8 cellular contexts compared by ENCODE assay signal in the genomic region with DNA sequence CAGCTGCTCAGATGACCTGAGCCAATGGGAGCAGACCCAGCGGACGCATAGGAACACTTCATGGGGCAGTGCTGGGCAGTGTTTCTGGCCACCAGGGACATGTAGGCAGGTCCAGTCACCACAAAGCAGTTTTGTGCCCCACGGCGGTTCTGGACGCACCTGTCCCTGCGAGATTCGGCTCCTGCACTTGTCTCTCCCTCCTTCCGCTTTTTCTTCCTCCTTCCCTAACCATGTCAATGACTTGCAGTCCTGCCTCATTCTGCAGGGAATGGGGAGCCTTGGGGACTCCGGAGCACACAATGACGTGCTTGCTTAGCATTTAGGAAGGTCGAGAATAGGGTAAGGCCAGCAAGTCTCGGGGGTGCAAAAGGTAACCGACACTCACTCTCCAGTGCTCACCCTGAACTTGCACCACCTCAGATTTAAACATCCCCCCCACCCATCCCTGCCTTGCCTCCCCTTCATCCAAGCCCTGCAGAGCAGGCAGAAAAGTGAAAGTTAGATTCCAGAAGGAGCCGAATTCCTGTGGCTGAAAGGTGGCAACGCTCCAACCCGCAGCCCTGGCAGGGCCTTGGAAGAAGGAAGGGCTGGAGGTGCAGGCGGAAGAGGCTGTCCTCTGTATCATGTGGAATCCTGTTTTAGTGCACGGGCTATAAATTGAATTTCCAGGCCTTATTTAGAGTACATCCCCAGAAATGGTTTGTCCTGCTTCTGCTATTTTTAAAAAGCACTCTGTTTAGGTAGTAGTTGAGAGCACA. TPM values are rescaled to one million over a fixed set of nuclear protein-coding genes. Genes with fewer than 3 reads are reported as not detected.
DNase-seq lines count a peak whose midpoint lies in the region; ATAC-seq and TF ChIP-seq lines count a peak whose summit lies in the region.

No MANE protein-coding gene starts in this region.

- H3K27ac ChIP-seq in colonic mucosa (no peak overlapping the region), aorta (ENCODE audit: low read depth in 1 of 2, low read length in 2 of 2) (peak overlapping the region in 1 of 2 donors; percentile 59)
- H3K27ac ChIP-seq in CD8-positive, alpha-beta T cell (ENCODE audit: low read depth, low read length) = no peak overlapping the region

- no peak for TF ChIP-seq CTCF in colonic mucosa (IDR thresholded peaks at IDR 0.05)
- no peak for TF ChIP-seq CTCF in CD8-positive, alpha-beta T cell (IDR thresholded peaks at IDR 0.05)

- H3K36me3 ChIP-seq in colonic mucosa = no peaks in the 10 kb centered on the region
- H3K36me3 ChIP-seq in aorta (ENCODE audit: control insufficient read depth in 1 of 2, insufficient read depth in 2 of 2, low read length in 1 of 2) = no peaks in the 10 kb centered on the region
- no peaks in the 10 kb centered on the region for H3K36me3 ChIP-seq in CD8-positive, alpha-beta T cell (ENCODE audit: insufficient read depth, low read length)

- WGBS in aorta, 2 donors = 44 to 48% methylated on average over 18 of the region's 18 CpGs

- H3K4me1 ChIP-seq in colonic mucosa (peaks cover 4% of the 10 kb centered on the region), aorta (ENCODE audit: control insufficient read depth in 1 of 2, insufficient read depth in 2 of 2, low read length in 2 of 2) (no peaks in the 10 kb centered on the region)
- peaks cover 4% of the 10 kb centered on the region for H3K4me1 ChIP-seq in CD8-positive, alpha-beta T cell (ENCODE audit: insufficient read depth, low read length)

- H3K4me3 Mint-ChIP-seq in activated CD4-positive, alpha-beta T cell treated with anti-CD3 and anti-CD28 coated beads, Interleukin-2, amount 10 ng/mL, durations not matched to agents 7 days and 5 days = no peak overlapping the region
- no peak overlapping the region for H3K4me3 Mint-ChIP-seq in CD8-positive, alpha-beta T cell

- no peaks in the 10 kb centered on the region for H3K27me3 Mint-ChIP-seq in activated CD4-positive, alpha-beta T cell treated with anti-CD3 and anti-CD28 coated beads, Interleukin-2, amount 10 ng/mL, durations not matched to agents 7 days and 5 days
- H3K27me3 Mint-ChIP-seq in CD8-positive, alpha-beta T cell (ENCODE audit: low read depth) = no peaks in the 10 kb centered on the region

- ATAC-seq in aorta (ENCODE audit: low FRiP score) (peak; percentile 73), GM21619 (IDR thresholded peaks at IDR 0.05; ENCODE audit: unreplicated experiment) (no peak)
- no peak for ATAC-seq in CD8-positive, alpha-beta T cell

- CTCF ChIA-PET in activated CD4-positive, alpha-beta T cell treated with anti-CD3 and anti-CD28 coated beads, Interleukin-2, amount 10 ng/mL, durations not matched to agents 7 days and 5 days (lab: Charles Lee) = interaction anchor here (1.3 to 2.0 kb wide), 2 partner anchors 20 to 40 kb away, joined by 3 to 5 read pairs; a partner anchor contains a TSS
- CTCF ChIA-PET in CD8-positive, alpha-beta T cell (lab: Charles Lee) = no interaction called here

- H3K27me3 ChIP-seq in colonic mucosa (no peaks in the 10 kb centered on the region), aorta (ENCODE audit: control insufficient read depth in 1 of 2, insufficient read depth in 2 of 2, low read length in 1 of 2) (no peaks in the 10 kb centered on the region)
- no peaks in the 10 kb centered on the region for H3K27me3 ChIP-seq in CD8-positive, alpha-beta T cell (ENCODE audit: insufficient read depth, low read length)

- H3K4me1 Mint-ChIP-seq in activated CD4-positive, alpha-beta T cell treated with anti-CD3 and anti-CD28 coated beads, Interleukin-2, amount 10 ng/mL, durations not matched to agents 7 days and 5 days = peaks cover 10% of the 10 kb centered on the region
- peaks cover 13% of the 10 kb centered on the region for H3K4me1 Mint-ChIP-seq in CD8-positive, alpha-beta T cell (ENCODE audit: low read depth)

- no peak for DNase-seq in activated CD4-positive, alpha-beta T cell treated with anti-CD3 and anti-CD28 coated beads, Interleukin-2, amount 10 ng/mL, durations not matched to agents 7 days and 5 days
- no peak for DNase-seq in activated CD4-positive, alpha-beta T cell treated with anti-CD3 and anti-CD28 coated beads for 4 hours
- DNase-seq in colonic mucosa = peak; percentile 52
- peak; percentile 4 for DNase-seq in midbrain (lab: John Stamatoyannopoulos, UW)
- peak; percentile 90 to 93 for DNase-seq in aorta
- no peak for DNase-seq in effector CD4-positive, alpha-beta T cell
- no peak for DNase-seq in CD8-positive, alpha-beta T cell

- H3K9ac ChIP-seq in colonic mucosa (ENCODE audit: low read depth in 2 of 2, low read length in 2 of 2) = no peak overlapping the region

- intact Hi-C loops in colonic mucosa (cut with DNase I) (no loop called here), aorta (cut with DNase I) (no loop called here)
- intact Hi-C loops in CD8-positive, alpha-beta T cell (cut with DNase I, micrococcal nuclease) = loop anchor here in 1 of 2 experiments (5.0 kb wide), 1 partner anchor 36 kb away; no protein-coding TSS in a partner anchor

- H3K27ac Mint-ChIP-seq in activated CD4-positive, alpha-beta T cell treated with anti-CD3 and anti-CD28 coated beads, Interleukin-2, amount 10 ng/mL, durations not matched to agents 7 days and 5 days = peak overlapping the region; percentile 27
- no peak overlapping the region for H3K27ac Mint-ChIP-seq in CD8-positive, alpha-beta T cell

- H3K4me3 ChIP-seq in colonic mucosa (no peak overlapping the region), aorta (ENCODE audit: low read length in 2 of 2) (no peak overlapping the region)
- H3K4me3 ChIP-seq in CD8-positive, alpha-beta T cell (ENCODE audit: low read depth, low read length) = no peak overlapping the region

- no peaks in the 10 kb centered on the region for H3K9me3 Mint-ChIP-seq in activated CD4-positive, alpha-beta T cell treated with anti-CD3 and anti-CD28 coated beads, Interleukin-2, amount 10 ng/mL, durations not matched to agents 7 days and 5 days
- H3K9me3 Mint-ChIP-seq in CD8-positive, alpha-beta T cell = no peaks in the 10 kb centered on the region

- POLR2A ChIA-PET in activated CD4-positive, alpha-beta T cell treated with anti-CD3 and anti-CD28 coated beads, Interleukin-2, amount 10 ng/mL, durations not matched to agents 7 days and 5 days (lab: Charles Lee) = no interaction called here
- POLR2A ChIA-PET in CD8-positive, alpha-beta T cell (lab: Charles Lee) = interaction anchor here (0.8 to 1.0 kb wide), 2 partner anchors 13 to 60 kb away, joined by 3 to 4 read pairs; no protein-coding TSS in a partner anchor

- H3K36me3 Mint-ChIP-seq in activated CD4-positive, alpha-beta T cell treated with anti-CD3 and anti-CD28 coated beads, Interleukin-2, amount 10 ng/mL, durations not matched to agents 7 days and 5 days (ENCODE audit: low read depth) = peaks cover 15% of the 10 kb centered on the region
- H3K36me3 Mint-ChIP-seq in CD8-positive, alpha-beta T cell = peaks cover 38% of the 10 kb centered on the region

- no peaks in the 10 kb centered on the region for H3K9me3 ChIP-seq in colonic mucosa
- no peaks in the 10 kb centered on the region for H3K9me3 ChIP-seq in aorta (ENCODE audit: control insufficient read depth, low read length)
- no peaks in the 10 kb centered on the region for H3K9me3 ChIP-seq in CD8-positive, alpha-beta T cell (ENCODE audit: low read length)

RNA-seq across cellular contexts. Expression of a gene that starts 40.5 kb away (rescaled TPM):
- 10 to 100 TPM; 52.6 to 55.4 TPM for total RNA-seq in activated CD4-positive, alpha-beta T cell treated with anti-CD3 and anti-CD28 coated beads, Interleukin-2, amount 10 ng/mL, durations not matched to agents 7 days and 5 days
- 10 to 100 TPM; 32.1 to 36.3 TPM for total RNA-seq in colonic mucosa
- 10 to 100 TPM; 20.5 to 30.1 TPM for total RNA-seq in aorta
- polyA plus RNA-seq in aorta = 10 to 100 TPM in 1 of 2 donors, 1 to 10 TPM in 1; 6.4 to 13.7 TPM
- 100 to 1,000 TPM; 156 to 164 TPM for total RNA-seq in CD8-positive, alpha-beta T cell

Comparison
In these comparisons a context has a peak if more than half of its experiments do, and no peak if none do; other contexts are left out.
1. DNase-seq: peak in colonic mucosa (single experiment), midbrain (single experiment) and aorta (2 of 2); none in activated CD4-positive, alpha-beta T cell treated with anti-CD3 and anti-CD28 coated beads, Interleukin-2, amount 10 ng/mL, durations not matched to agents 7 days and 5 days (single experiment), activated CD4-positive, alpha-beta T cell treated with anti-CD3 and anti-CD28 coated beads for 4 hours (0 of 2), effector CD4-positive, alpha-beta T cell (single experiment) and CD8-positive, alpha-beta T cell (0 of 7).